Comparison of ENCODE assay signal across 2 cellular contexts in genomic region chr1:223422911-223423310, GRCh38.
TF ChIP-seq lines count a peak whose summit lies in the region.

No MANE protein-coding gene starts in this region.

TF ChIP-seq in liver, 16 proteins besides CTCF, POLR2A, EP300 and RAD21:
- no peak for TF ChIP-seq GABPA (IDR thresholded peaks at IDR 0.05 in 1 of 2, conservative IDR thresholded peaks at IDR 0.05 in 1 of 2)
- TF ChIP-seq JUND (IDR thresholded peaks at IDR 0.05) = no peak
- no peak for TF ChIP-seq TAF1 (conservative IDR thresholded peaks at IDR 0.05)
- peak; percentile 15 to 49 for TF ChIP-seq HNF4A (conservative IDR thresholded peaks at IDR 0.05)

TF ChIP-seq in HepG2, 621 proteins besides CTCF, POLR2A, EP300 and RAD21:
- no peak for TF ChIP-seq NFE2 (CRISPR knock-in tag; IDR thresholded peaks at IDR 0.05)
